In the genomic region with DNA sequence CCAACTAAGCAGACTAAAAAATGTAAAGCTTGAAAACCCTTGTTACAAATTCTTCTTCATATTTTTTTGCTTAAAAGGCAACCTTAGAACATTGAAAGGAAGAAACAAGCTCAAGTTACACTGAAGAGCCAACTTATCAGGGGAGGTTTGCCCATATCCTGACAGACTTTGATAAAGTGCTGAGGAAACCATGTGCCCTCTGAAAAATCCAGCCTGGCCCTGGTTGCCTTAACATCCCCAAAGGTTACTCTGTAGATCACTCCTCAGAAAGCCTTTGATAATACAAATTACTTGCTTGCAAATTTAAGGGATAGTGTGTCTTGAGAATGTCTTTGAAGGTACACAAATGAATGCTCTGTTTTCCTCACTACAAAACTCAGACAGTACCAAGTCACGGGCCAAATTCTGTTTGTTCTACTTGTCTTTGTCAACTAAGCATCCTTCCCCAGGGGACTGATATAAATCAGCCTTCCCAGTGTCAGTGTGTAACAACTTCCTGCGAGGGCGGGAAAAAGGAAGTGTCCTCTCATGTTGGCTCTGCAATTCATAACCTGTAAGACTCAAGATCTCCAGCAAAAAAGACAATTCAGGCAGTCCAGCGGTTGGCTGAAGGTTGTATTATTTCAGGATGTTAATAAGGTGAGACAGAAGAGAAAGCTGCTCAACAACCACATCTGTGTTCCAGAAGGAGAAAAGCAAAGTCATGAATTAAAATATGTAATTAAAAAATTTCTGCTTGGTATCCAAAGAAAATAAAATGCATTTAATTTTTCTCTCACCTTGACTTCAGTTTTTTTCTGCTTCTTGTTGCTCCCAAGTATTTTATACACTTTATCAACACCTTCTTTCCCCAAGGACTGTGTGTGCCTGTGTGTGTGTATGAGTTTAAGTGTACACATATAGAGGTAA, we compare ENCODE assay signal across 13 cellular contexts.
A peak's percentile ranks its signal among the peaks of the same experiment; 100 is the strongest.
DNase-seq lines count a peak whose midpoint lies in the region; ATAC-seq and TF ChIP-seq lines count a peak whose summit lies in the region.
"Had no signal": no experiment of that assay in that cellular context is flagged by ENCODE, and none has a peak within 500 bp of the region (broad histone marks: within the 10 kb centered on the region; RNA-seq: fewer than 3 reads in every experiment).

No MANE protein-coding gene starts in this region.

- peaks cover 11% of the 10 kb centered on the region for H3K9me2 ChIP-seq in GM23338 (ENCODE audit: insufficient read depth)

- H2AK5ac ChIP-seq in mesendoderm (ENCODE audit: low read length) = no peak overlapping the region

- no peak overlapping the region for H4K8ac ChIP-seq in mesendoderm (ENCODE audit: low read depth, low read length)

- H3K27me3 Mint-ChIP-seq in GM23338 (ENCODE audit: insufficient read depth, low read depth, poor library complexity) = peaks cover 6% of the 10 kb centered on the region
- H3K27me3 Mint-ChIP-seq: activated CD8-positive, alpha-beta memory T cell treated with anti-CD3 and anti-CD28 coated beads, Interleukin-2, amount 10 ng/mL, durations not matched to agents 7 days and 5 days had no signal

- H3K36me3 ChIP-seq in GM23338 (ENCODE audit: insufficient read depth) (no peaks in the 10 kb centered on the region), SK-N-MC (ENCODE audit: insufficient read depth, low read length) (no peaks in the 10 kb centered on the region), mesendoderm (ENCODE audit: control insufficient read depth, insufficient read depth, low read length) (no peaks in the 10 kb centered on the region), SJCRH30 (no peaks in the 10 kb centered on the region)
- H3K36me3 ChIP-seq: colonic mucosa, tibial nerve had no signal

- H3K4me1 ChIP-seq in GM23338 (ENCODE audit: insufficient read depth) (no peaks in the 10 kb centered on the region), mesendoderm (ENCODE audit: control insufficient read depth, low read depth, low read length) (no peaks in the 10 kb centered on the region), SJCRH30 (peaks cover 12% of the 10 kb centered on the region)

- H3K27ac ChIP-seq in GM23338 (ENCODE audit: low read depth) = no peak overlapping the region
- no peak overlapping the region for H3K27ac ChIP-seq in SK-N-MC
- H3K27ac ChIP-seq in mesendoderm (ENCODE audit: low read depth, low read length) = no peak overlapping the region
- H3K27ac ChIP-seq in SJCRH30 = no peak overlapping the region
- H3K27ac ChIP-seq: colonic mucosa, tibial nerve had no signal

- peak overlapping the region; percentile 34; the same call in 1 of the 2 replicates for H2AFZ ChIP-seq in GM23338

- no peaks in the 10 kb centered on the region for H3K36me3 Mint-ChIP-seq in GM23338 (ENCODE audit: low read depth)
- H3K36me3 Mint-ChIP-seq: activated CD8-positive, alpha-beta memory T cell treated with anti-CD3 and anti-CD28 coated beads, Interleukin-2, amount 10 ng/mL, durations not matched to agents 7 days and 5 days; natural killer cell had no signal

- DNase-seq in CD1c-positive myeloid dendritic cell (ENCODE audit: extremely low spot score) = peak; percentile 69
- no peak for DNase-seq in GM23338 (ENCODE audit: low spot score)
- no peak for DNase-seq in SK-N-MC (ENCODE audit: low read depth, low spot score)
- peak; percentile 54 for DNase-seq in mesendoderm
- DNase-seq in NCI-H2227 (lab: John Stamatoyannopoulos, UW; ENCODE audit: unreplicated experiment) = no peak
- DNase-seq in islet precursor cell = no peak
- no peak for DNase-seq in GM10266 (ENCODE audit: extremely low spot score)
- no peak for DNase-seq in SJCRH30
- DNase-seq: activated CD8-positive, alpha-beta memory T cell treated with anti-CD3 and anti-CD28 coated beads, Interleukin-2, amount 10 ng/mL, durations not matched to agents 7 days and 5 days; colonic mucosa; GOT3; natural killer cell had no signal

- H3K9ac ChIP-seq in SK-N-MC (ENCODE audit: insufficient read length) (no peak overlapping the region), mesendoderm (ENCODE audit: low read length) (no peak overlapping the region)

- no peaks in the 10 kb centered on the region for H3K79me2 ChIP-seq in GM23338 (replicated peaks; ENCODE audit: insufficient read depth)
- H3K79me2 ChIP-seq in mesendoderm (ENCODE audit: control insufficient read depth, insufficient read depth, low read length) = no peaks in the 10 kb centered on the region

- no peaks in the 10 kb centered on the region for H3K9me3 Mint-ChIP-seq in GM23338
- H3K9me3 Mint-ChIP-seq: natural killer cell had no signal

- H3K56ac ChIP-seq in mesendoderm (ENCODE audit: low read length) = no peak overlapping the region

- H3K4me1 Mint-ChIP-seq in GM23338 = peaks cover 8% of the 10 kb centered on the region; the same call in 2 of the 3 replicates

- peak overlapping the region; percentile 64 for H3K27ac Mint-ChIP-seq in GM23338
- H3K27ac Mint-ChIP-seq: activated CD8-positive, alpha-beta memory T cell treated with anti-CD3 and anti-CD28 coated beads, Interleukin-2, amount 10 ng/mL, durations not matched to agents 7 days and 5 days; natural killer cell had no signal

- H3K9me3 ChIP-seq in SK-N-MC (ENCODE audit: low read depth, low read length) (no peaks in the 10 kb centered on the region), SJCRH30 (replicated peaks) (0 out of 2 replicates have a peak, but pooled peaks cover 3% of the 10 kb centered on the region)
- H3K9me3 ChIP-seq: colonic mucosa, tibial nerve had no signal

- H3K4me3 ChIP-seq in GM23338 = no peak overlapping the region
- peak overlapping the region; percentile 24; the same call in 1 of the 2 replicates for H3K4me3 ChIP-seq in SK-N-MC
- no peak overlapping the region for H3K4me3 ChIP-seq in mesendoderm (ENCODE audit: low read length)
- H3K4me3 ChIP-seq in SJCRH30 = no peak overlapping the region
- H3K4me3 ChIP-seq: colonic mucosa, tibial nerve had no signal

- H4K20me1 ChIP-seq in GM23338 (replicated peaks; ENCODE audit: insufficient read depth) = no peaks in the 10 kb centered on the region

- H3K4me3 Mint-ChIP-seq in GM23338 = no peak overlapping the region
- H3K4me3 Mint-ChIP-seq: activated CD8-positive, alpha-beta memory T cell treated with anti-CD3 and anti-CD28 coated beads, Interleukin-2, amount 10 ng/mL, durations not matched to agents 7 days and 5 days; natural killer cell had no signal

- H3F3A ChIP-seq in GM23338 (replicated peaks; ENCODE audit: low read depth) = no peaks in the 10 kb centered on the region

- no peak overlapping the region for H3K4ac ChIP-seq in mesendoderm (ENCODE audit: low read depth, low read length)

- no peak for TF ChIP-seq CTCF in GM23338 (conservative IDR thresholded peaks at IDR 0.05; ENCODE audit: low read depth in 2 of 2)
- TF ChIP-seq CTCF in GM10266 (IDR thresholded peaks at IDR 0.05; ENCODE audit: control insufficient read depth, insufficient read depth, low read depth, missing control alignments) = no peak

- H3K79me1 ChIP-seq in mesendoderm (ENCODE audit: low read length) = no peaks in the 10 kb centered on the region

- ATAC-seq in GM23338 = no peak
- ATAC-seq: activated CD8-positive, alpha-beta memory T cell treated with anti-CD3 and anti-CD28 coated beads, Interleukin-2, amount 10 ng/mL, durations not matched to agents 7 days and 5 days; natural killer cell had no signal

- no peak overlapping the region for H2BK15ac ChIP-seq in mesendoderm (replicated peaks; ENCODE audit: low read depth)

- H3K18ac ChIP-seq in mesendoderm (ENCODE audit: low read length) = no peak overlapping the region

- no CpG with 5 or more reads among the region's 4 CpGs for WGBS in mesendoderm (ENCODE audit: extremely low coverage, insufficient coverage, low lambda C conversion rate)

- no peak overlapping the region for H2BK5ac ChIP-seq in mesendoderm (ENCODE audit: low read length)

- no peak overlapping the region for H3K23ac ChIP-seq in mesendoderm (ENCODE audit: low read length)

- H4K5ac ChIP-seq in mesendoderm (ENCODE audit: low read length) = no peak overlapping the region

- no peak overlapping the region for H3K4me2 ChIP-seq in GM23338
- H3K4me2 ChIP-seq in mesendoderm (ENCODE audit: low read length) = no peak overlapping the region

- H2BK120ac ChIP-seq in mesendoderm (ENCODE audit: low read depth, low read length) = no peak overlapping the region

- no peaks in the 10 kb centered on the region for H3K27me3 ChIP-seq in GM23338 (ENCODE audit: insufficient read depth)
- H3K27me3 ChIP-seq in mesendoderm (ENCODE audit: insufficient read depth, low read length, poor library complexity) = no peaks in the 10 kb centered on the region
- no peaks in the 10 kb centered on the region for H3K27me3 ChIP-seq in SJCRH30
- H3K27me3 ChIP-seq: colonic mucosa, tibial nerve had no signal

Comparison
In these comparisons a context has a peak if more than half of its experiments do, and no peak if none do; other contexts are left out.
1. DNase-seq: peak in CD1c-positive myeloid dendritic cell (single experiment) and mesendoderm (single experiment); none in GM23338 (single experiment), SK-N-MC (single experiment), NCI-H2227 (single experiment), islet precursor cell (single experiment), GM10266 (single experiment) and SJCRH30 (0 of 2).